In the genomic region with DNA sequence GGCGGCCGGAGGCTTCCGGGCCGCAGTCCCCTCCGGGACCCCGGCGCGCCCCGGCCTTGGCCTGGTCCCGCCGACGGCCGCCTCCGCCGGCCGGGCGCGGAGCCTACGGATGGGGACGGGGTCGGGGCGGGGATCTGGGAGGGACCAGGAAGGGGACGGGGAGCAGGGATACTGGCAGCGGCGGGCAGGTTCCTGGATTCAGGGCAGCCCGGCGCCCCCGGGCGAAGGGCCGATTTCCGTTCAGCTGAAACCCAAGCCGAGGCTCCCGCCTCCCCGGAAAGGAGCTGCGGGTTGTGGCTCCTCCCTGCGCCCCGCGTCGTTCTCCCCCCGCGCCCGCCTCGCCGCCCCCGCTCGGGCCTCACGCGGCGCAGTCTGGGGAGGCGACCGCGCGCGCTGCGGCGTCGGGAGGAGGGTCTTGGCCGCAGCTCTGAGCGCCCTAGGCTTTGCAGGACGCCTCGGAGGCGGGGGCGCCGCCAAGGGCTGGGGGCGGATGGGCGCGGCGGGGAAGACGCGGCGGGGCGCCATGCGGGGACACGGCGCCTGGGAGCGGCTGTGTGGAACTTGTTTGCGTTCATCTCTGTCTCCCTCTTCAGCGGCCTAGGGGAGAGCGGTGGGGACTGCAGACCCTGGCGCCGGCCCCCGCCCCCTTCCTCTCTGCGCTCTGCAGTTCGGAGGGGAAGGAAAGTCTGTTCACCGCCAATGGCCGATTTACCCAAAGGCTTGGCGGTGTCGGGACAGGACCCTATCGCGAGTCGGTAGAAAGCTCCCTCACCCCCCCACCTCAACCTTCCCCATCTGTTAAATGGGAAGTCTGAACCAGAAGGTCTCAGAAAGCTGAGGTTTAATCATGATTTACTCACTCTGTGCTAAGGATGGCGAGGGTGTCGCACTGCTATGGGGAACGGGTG, we compare ENCODE assay signal across 3 cellular contexts.
TF ChIP-seq lines count a peak whose summit lies in the region.

No MANE protein-coding gene starts in this region.

TF ChIP-seq in IMR-90, 13 proteins besides CTCF, POLR2A, EP300 and RAD21:
- TF ChIP-seq BHLHE40 (IDR thresholded peaks at IDR 0.05; ENCODE audit: low read depth, low read length) (no peak), SMC3 (IDR thresholded peaks at IDR 0.05; ENCODE audit: low read depth, low read length) (no peak), MXI1 (IDR thresholded peaks at IDR 0.05; ENCODE audit: borderline replicate concordance, low read depth, low read length) (no peak), CHD1 (IDR thresholded peaks at IDR 0.05; ENCODE audit: low read depth, low read length) (no peak), MAZ (IDR thresholded peaks at IDR 0.05; ENCODE audit: borderline replicate concordance, low read depth, low read length) (no peak), MAFK (IDR thresholded peaks at IDR 0.05; ENCODE audit: low read depth, low read length) (no peak), NFE2L2 (IDR thresholded peaks at IDR 0.05; ENCODE audit: low read depth, low read length) (no peak), ELK1 (IDR thresholded peaks at IDR 0.05; ENCODE audit: borderline replicate concordance, low read depth, low read length) (no peak), FOS (IDR thresholded peaks at IDR 0.05; ENCODE audit: low read depth, low read length) (no peak), CEBPB (IDR thresholded peaks at IDR 0.05; ENCODE audit: low read depth, low read length) (no peak), RFX5 (IDR thresholded peaks at IDR 0.05; ENCODE audit: low read depth, low read length) (no peak), RCOR1 (IDR thresholded peaks at IDR 0.05; ENCODE audit: insufficient replicate concordance, low read length) (no peak), USF2 (IDR thresholded peaks at IDR 0.05; ENCODE audit: low read depth, low read length) (no peak)
TF ChIP-seq in IMR-90: peak in this region for 0.

TF ChIP-seq in WTC11, 78 proteins besides CTCF, POLR2A, EP300 and RAD21 (continues in another document):
- peak; percentile 64; the same call in 1 of the 2 replicates for TF ChIP-seq FOXP1 (CRISPR knock-in tag; IDR thresholded peaks at IDR 0.05; ENCODE audit: borderline replicate concordance)
- TF ChIP-seq MYBL2 (CRISPR knock-in tag; IDR thresholded peaks at IDR 0.05): no peak
- no peak for TF ChIP-seq E2F4 (CRISPR knock-in tag; IDR thresholded peaks at IDR 0.05; ENCODE audit: borderline replicate concordance, low read depth)
- TF ChIP-seq NR3C1 (CRISPR knock-in tag; conservative IDR thresholded peaks at IDR 0.05; ENCODE audit: low read depth): no peak
- TF ChIP-seq, protein P1, sequence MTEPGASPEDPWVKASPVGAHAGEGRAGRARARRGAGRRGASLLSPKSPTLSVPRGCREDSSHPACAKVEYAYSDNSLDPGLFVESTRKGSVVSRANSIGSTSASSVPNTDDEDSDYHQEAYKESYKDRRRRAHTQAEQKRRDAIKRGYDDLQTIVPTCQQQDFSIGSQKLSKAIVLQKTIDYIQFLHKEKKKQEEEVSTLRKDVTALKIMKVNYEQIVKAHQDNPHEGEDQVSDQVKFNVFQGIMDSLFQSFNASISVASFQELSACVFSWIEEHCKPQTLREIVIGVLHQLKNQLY (CRISPR knock-in tag; IDR thresholded peaks at IDR 0.05): no peak
- TF ChIP-seq, protein P2, sequence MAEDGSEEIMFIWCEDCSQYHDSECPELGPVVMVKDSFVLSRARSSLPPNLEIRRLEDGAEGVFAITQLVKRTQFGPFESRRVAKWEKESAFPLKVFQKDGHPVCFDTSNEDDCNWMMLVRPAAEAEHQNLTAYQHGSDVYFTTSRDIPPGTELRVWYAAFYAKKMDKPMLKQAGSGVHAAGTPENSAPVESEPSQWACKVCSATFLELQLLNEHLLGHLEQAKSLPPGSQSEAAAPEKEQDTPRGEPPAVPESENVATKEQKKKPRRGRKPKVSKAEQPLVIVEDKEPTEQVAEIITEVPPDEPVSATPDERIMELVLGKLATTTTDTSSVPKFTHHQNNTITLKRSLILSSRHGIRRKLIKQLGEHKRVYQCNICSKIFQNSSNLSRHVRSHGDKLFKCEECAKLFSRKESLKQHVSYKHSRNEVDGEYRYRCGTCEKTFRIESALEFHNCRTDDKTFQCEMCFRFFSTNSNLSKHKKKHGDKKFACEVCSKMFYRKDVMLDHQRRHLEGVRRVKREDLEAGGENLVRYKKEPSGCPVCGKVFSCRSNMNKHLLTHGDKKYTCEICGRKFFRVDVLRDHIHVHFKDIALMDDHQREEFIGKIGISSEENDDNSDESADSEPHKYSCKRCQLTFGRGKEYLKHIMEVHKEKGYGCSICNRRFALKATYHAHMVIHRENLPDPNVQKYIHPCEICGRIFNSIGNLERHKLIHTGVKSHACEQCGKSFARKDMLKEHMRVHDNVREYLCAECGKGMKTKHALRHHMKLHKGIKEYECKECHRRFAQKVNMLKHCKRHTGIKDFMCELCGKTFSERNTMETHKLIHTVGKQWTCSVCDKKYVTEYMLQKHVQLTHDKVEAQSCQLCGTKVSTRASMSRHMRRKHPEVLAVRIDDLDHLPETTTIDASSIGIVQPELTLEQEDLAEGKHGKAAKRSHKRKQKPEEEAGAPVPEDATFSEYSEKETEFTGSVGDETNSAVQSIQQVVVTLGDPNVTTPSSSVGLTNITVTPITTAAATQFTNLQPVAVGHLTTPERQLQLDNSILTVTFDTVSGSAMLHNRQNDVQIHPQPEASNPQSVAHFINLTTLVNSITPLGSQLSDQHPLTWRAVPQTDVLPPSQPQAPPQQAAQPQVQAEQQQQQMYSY (CRISPR knock-in tag; IDR thresholded peaks at IDR 0.05): no peak
- peak; percentile 19; the same call in 1 of the 2 replicates for TF ChIP-seq ARID4B (CRISPR knock-in tag; IDR thresholded peaks at IDR 0.05; ENCODE audit: borderline replicate concordance)
- TF ChIP-seq ZBTB21 (CRISPR knock-in tag; IDR thresholded peaks at IDR 0.05; ENCODE audit: borderline replicate concordance): 0 out of 2 replicates have a peak, but pooled peaks have one; percentile 61

TF ChIP-seq in neural cell, 6 proteins besides CTCF, POLR2A, EP300 and RAD21:
- TF ChIP-seq MXI1 (conservative IDR thresholded peaks at IDR 0.05; ENCODE audit: poor library complexity, severe bottlenecking) (peak; percentile 56), TAF1 (IDR thresholded peaks at IDR 0.05; ENCODE audit: low read depth) (peak; percentile 36), SMC3 (conservative IDR thresholded peaks at IDR 0.05; ENCODE audit: poor library complexity) (no peak), EZH2 (IDR thresholded peaks at IDR 0.05; ENCODE audit: borderline replicate concordance, insufficient read depth, low read length, poor library complexity, severe bottlenecking) (no peak), POLR2AphosphoS5 (IDR thresholded peaks at IDR 0.05) (peak; percentile 65), REST (IDR thresholded peaks at IDR 0.05; ENCODE audit: borderline replicate concordance) (no peak)
